In genomic region chr5:76691470-76692273, GRCh38 we compare ENCODE assay signal across 9 cellular contexts. TPM values are rescaled to one million over a fixed set of nuclear protein-coding genes. Genes with fewer than 3 reads are reported as not detected.
DNase-seq lines count a peak whose midpoint lies in the region; ATAC-seq and TF ChIP-seq lines count a peak whose summit lies in the region.
"Had no signal": no experiment of that assay in that cellular context is flagged by ENCODE, and none has a peak within 500 bp of the region (broad histone marks: within the 10 kb centered on the region; RNA-seq: fewer than 3 reads in every experiment).

No MANE protein-coding gene starts in this region.

- WGBS in right cardiac atrium = 40% methylated on average over 5 of the region's 5 CpGs

- ATAC-seq in activated T-cell treated with anti-CD3 and anti-CD28 coated beads, Interleukin-2, amount 50 U/mL, for 72 hours (replicated peaks in 1 of 2) = peak; percentile 93 to 94
- peak in 1 of 2 donors; percentile 65 for ATAC-seq in right cardiac atrium
- ATAC-seq in thoracic aorta (ENCODE audit: insufficient number of reproducible peaks, low FRiP score, low read depth) = no peak
- ATAC-seq in HG03095 (IDR thresholded peaks at IDR 0.05; ENCODE audit: unreplicated experiment) = no peak
- ATAC-seq in HG03469 (IDR thresholded peaks at IDR 0.05; ENCODE audit: unreplicated experiment) = no peak

- H3K36me3 Mint-ChIP-seq in activated T-cell treated with anti-CD3 and anti-CD28 coated beads, Interleukin-2, amount 50 U/mL, for 24 hours (ENCODE audit: low read depth) = peaks cover 75% of the 10 kb centered on the region
- peaks cover 4 to 14% of the 10 kb centered on the region in 2 donors for H3K36me3 Mint-ChIP-seq in activated T-cell treated with anti-CD3 and anti-CD28 coated beads, Interleukin-2, amount 50 U/mL, for 72 hours (ENCODE audit: insufficient read depth in 2 of 2)

- DNase-seq in activated T-cell treated with anti-CD3 and anti-CD28 coated beads, Interleukin-2, amount 50 U/mL, for 24 hours = no peak
- DNase-seq in activated T-cell treated with anti-CD3 and anti-CD28 coated beads, Interleukin-2, amount 50 U/mL, for 1 hour = no peak
- peak in 1 of 2 donors; percentile 6 for DNase-seq in activated T-cell treated with anti-CD3 and anti-CD28 coated beads, Interleukin-2, amount 50 U/mL, for 72 hours
- DNase-seq in right cardiac atrium (no peak), thoracic aorta (ENCODE audit: low spot score) (no peak), inferior parietal cortex (ENCODE audit: extremely low spot score) (no peak)
- DNase-seq: effector CD8-positive, alpha-beta T cell had no signal

- peak overlapping the region; percentile 8 for H3K4me3 Mint-ChIP-seq in activated T-cell treated with anti-CD3 and anti-CD28 coated beads, Interleukin-2, amount 50 U/mL, for 24 hours
- H3K4me3 Mint-ChIP-seq in activated T-cell treated with anti-CD3 and anti-CD28 coated beads, Interleukin-2, amount 50 U/mL, for 72 hours = peak overlapping the region; percentile 54 to 76

- intact Hi-C loops in right cardiac atrium (cut with DNase I) = no loop called here

- H3K4me1 ChIP-seq in right cardiac atrium (ENCODE audit: control insufficient read depth, insufficient read depth, low read length) (peaks cover 2% of the 10 kb centered on the region), thoracic aorta (ENCODE audit: control insufficient read depth in 1 of 2, low read depth in 2 of 2) (peaks cover 10 to 34% of the 10 kb centered on the region in 2 donors)

- no peak for TF ChIP-seq CTCF in thoracic aorta (IDR thresholded peaks at IDR 0.05)

- peak overlapping the region; percentile 89 for H3K27ac Mint-ChIP-seq in activated T-cell treated with anti-CD3 and anti-CD28 coated beads, Interleukin-2, amount 50 U/mL, for 24 hours
- peak overlapping the region; percentile 89 for H3K27ac Mint-ChIP-seq in activated T-cell treated with anti-CD3 and anti-CD28 coated beads, Interleukin-2, amount 50 U/mL, for 72 hours

- H3K27me3 ChIP-seq in right cardiac atrium (ENCODE audit: control insufficient read depth, insufficient read depth) (no peaks in the 10 kb centered on the region), thoracic aorta (replicated peaks; ENCODE audit: insufficient read depth) (no peaks in the 10 kb centered on the region)

- H3K27me3 Mint-ChIP-seq in activated T-cell treated with anti-CD3 and anti-CD28 coated beads, Interleukin-2, amount 50 U/mL, for 24 hours = no peaks in the 10 kb centered on the region
- H3K27me3 Mint-ChIP-seq in activated T-cell treated with anti-CD3 and anti-CD28 coated beads, Interleukin-2, amount 50 U/mL, for 72 hours (ENCODE audit: low read depth) = no peaks in the 10 kb centered on the region

- H3K4me3 ChIP-seq in right cardiac atrium (ENCODE audit: low read length) (no peak overlapping the region), thoracic aorta (no peak overlapping the region)

- H3K9me3 Mint-ChIP-seq in activated T-cell treated with anti-CD3 and anti-CD28 coated beads, Interleukin-2, amount 50 U/mL, for 24 hours = no peaks in the 10 kb centered on the region
- H3K9me3 Mint-ChIP-seq in activated T-cell treated with anti-CD3 and anti-CD28 coated beads, Interleukin-2, amount 50 U/mL, for 72 hours = no peaks in the 10 kb centered on the region

- H3K4me1 Mint-ChIP-seq in activated T-cell treated with anti-CD3 and anti-CD28 coated beads, Interleukin-2, amount 50 U/mL, for 24 hours (ENCODE audit: low read depth) = peaks cover 28% of the 10 kb centered on the region
- H3K4me1 Mint-ChIP-seq in activated T-cell treated with anti-CD3 and anti-CD28 coated beads, Interleukin-2, amount 50 U/mL, for 72 hours (ENCODE audit: low read depth) = peaks cover 23% of the 10 kb centered on the region

- H3K27ac ChIP-seq in right cardiac atrium (ENCODE audit: low read length) (peak overlapping the region; percentile 17), thoracic aorta (peak overlapping the region; percentile 31)

- no peaks in the 10 kb centered on the region for H3K36me3 ChIP-seq in thoracic aorta

- H3K9me3 ChIP-seq in right cardiac atrium (ENCODE audit: control insufficient read depth, low read length) (no peaks in the 10 kb centered on the region), thoracic aorta (no peaks in the 10 kb centered on the region)

RNA-seq across cellular contexts. Expression of gene F2R, which starts 24.3 kb away (rescaled TPM):
- 10 to 100 TPM in 1 of 2 donors, 1 to 10 TPM in 1; 4.5 to 10.6 TPM for total RNA-seq in activated T-cell treated with anti-CD3 and anti-CD28 coated beads, Interleukin-2, amount 50 U/mL, for 72 hours
- total RNA-seq in right cardiac atrium (10 to 100 TPM in 1 of 4 donors, 1 to 10 TPM in 3; 6.4 to 22.1 (median 8.5) TPM), thoracic aorta (100 to 1,000 TPM in 1 of 2 donors, 10 to 100 TPM in 1; 96.4 to 240 TPM)
- polyA plus RNA-seq in right cardiac atrium = 4.3 TPM

Comparison
In these comparisons a context has a peak if more than half of its experiments do, and no peak if none do; other contexts are left out.
1. ATAC-seq: peak in activated T-cell treated with anti-CD3 and anti-CD28 coated beads, Interleukin-2, amount 50 U/mL, for 72 hours (2 of 2); none in thoracic aorta (single experiment), HG03095 (single experiment) and HG03469 (single experiment).
2. RNA of gene F2R, which starts 24.3 kb away (total RNA-seq): 96.4 to 240 TPM in thoracic aorta; 4.5 to 10.6 TPM in activated T-cell treated with anti-CD3 and anti-CD28 coated beads, Interleukin-2, amount 50 U/mL, for 72 hours and 6.4 to 22.1 TPM in right cardiac atrium; every median in the first group is over 4 times any median in the second.